ENCODE assay signal across 3 cellular contexts in the genomic region with DNA sequence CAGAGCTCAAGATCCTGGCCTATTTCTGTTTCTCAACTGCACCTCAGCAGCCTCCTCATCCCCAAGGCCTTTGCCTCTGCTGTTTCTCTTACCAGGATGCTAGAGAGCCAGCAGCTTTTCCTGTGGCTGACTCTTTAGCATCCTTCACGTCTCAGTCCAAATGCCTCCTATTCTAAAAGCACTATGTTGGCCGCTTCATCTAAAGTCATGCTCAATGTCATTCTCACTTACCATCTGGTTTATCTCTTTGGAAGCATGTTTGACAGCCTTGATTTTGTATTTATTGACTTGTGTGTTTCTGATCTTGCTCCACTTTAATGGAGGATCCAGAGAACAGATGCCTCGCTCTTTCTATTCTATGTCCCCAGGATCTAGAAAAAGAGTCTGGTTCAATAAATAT.
"Had no signal": no experiment of that assay in that cellular context is flagged by ENCODE, and none has a peak within 500 bp of the region (broad histone marks: within the 10 kb centered on the region; RNA-seq: fewer than 3 reads in every experiment).

No MANE protein-coding gene starts in this region.

- DNase-seq: GDM1, GF-D8 had no signal

- H3K4me3 ChIP-seq: GM12878 had no signal

- ATAC-seq: GM12878 had no signal
